ENCODE assay signal across 22 cellular contexts in genomic region chr3:49716691-49717538, GRCh38. TPM values are rescaled to one million over a fixed set of nuclear protein-coding genes. Genes with fewer than 3 reads are reported as not detected.
DNase-seq lines count a peak whose midpoint lies in the region; ATAC-seq and TF ChIP-seq lines count a peak whose summit lies in the region.
"Had no signal": no experiment of that assay in that cellular context is flagged by ENCODE, and none has a peak within 500 bp of the region (broad histone marks: within the 10 kb centered on the region; RNA-seq: fewer than 3 reads in every experiment).

No MANE protein-coding gene starts in this region.

- no peak overlapping the region for H2AFZ ChIP-seq in osteoblast (ENCODE audit: low read length)
- H2AFZ ChIP-seq: parathyroid adenoma had no signal

- no peak overlapping the region for H3K27ac Mint-ChIP-seq in central memory CD8-positive, alpha-beta T cell (ENCODE audit: low read depth)
- H3K27ac Mint-ChIP-seq: activated CD4-positive, alpha-beta T cell treated with anti-CD3 and anti-CD28 coated beads, Interleukin-2, amount 10 ng/mL, durations not matched to agents 7 days and 5 days; activated naive CD8-positive, alpha-beta T cell treated with anti-CD3 and anti-CD28 coated beads, Interleukin-2, amount 50 U/mL, for 24 hours; CD4-positive, CD25-positive, alpha-beta regulatory T cell had no signal

- H3K36me3 Mint-ChIP-seq in central memory CD8-positive, alpha-beta T cell (ENCODE audit: insufficient read depth) = peaks cover 18% of the 10 kb centered on the region
- H3K36me3 Mint-ChIP-seq: CD4-positive, CD25-positive, alpha-beta regulatory T cell had no signal

- H3K4me3 ChIP-seq in osteoblast (ENCODE audit: insufficient read depth, low read length) = no peak overlapping the region
- H3K4me3 ChIP-seq: A549, SJSA1, spleen, upper lobe of left lung had no signal

- no peaks in the 10 kb centered on the region for H3K27me3 Mint-ChIP-seq in central memory CD8-positive, alpha-beta T cell
- H3K27me3 Mint-ChIP-seq: activated CD4-positive, alpha-beta T cell treated with anti-CD3 and anti-CD28 coated beads, Interleukin-2, amount 10 ng/mL, durations not matched to agents 7 days and 5 days; activated naive CD8-positive, alpha-beta T cell treated with anti-CD3 and anti-CD28 coated beads, Interleukin-2, amount 50 U/mL, for 24 hours; CD4-positive, CD25-positive, alpha-beta regulatory T cell had no signal

- no peak overlapping the region for H3K27ac ChIP-seq in osteoblast (ENCODE audit: low read depth, low read length)
- H3K27ac ChIP-seq: A549, SJSA1, spleen, upper lobe of left lung had no signal

- peak overlapping the region; percentile 31 for H3K4me3 Mint-ChIP-seq in central memory CD8-positive, alpha-beta T cell
- H3K4me3 Mint-ChIP-seq: activated CD4-positive, alpha-beta T cell treated with anti-CD3 and anti-CD28 coated beads, Interleukin-2, amount 10 ng/mL, durations not matched to agents 7 days and 5 days; activated naive CD8-positive, alpha-beta T cell treated with anti-CD3 and anti-CD28 coated beads, Interleukin-2, amount 50 U/mL, for 24 hours had no signal

- peaks cover 1% of the 10 kb centered on the region for H3K79me2 ChIP-seq in osteoblast (ENCODE audit: insufficient read depth, low read length)
- H3K79me2 ChIP-seq: parathyroid adenoma had no signal

- H3K36me3 ChIP-seq in osteoblast (ENCODE audit: insufficient read depth, low read length) = peaks cover 12% of the 10 kb centered on the region

- no peaks in the 10 kb centered on the region for H3K27me3 ChIP-seq in osteoblast (ENCODE audit: insufficient read depth, low read length)
- H3K27me3 ChIP-seq: SJSA1, spleen, upper lobe of left lung had no signal

- peaks cover 24% of the 10 kb centered on the region for H3K4me1 Mint-ChIP-seq in central memory CD8-positive, alpha-beta T cell

- peaks cover 12% of the 10 kb centered on the region for H4K20me1 ChIP-seq in osteoblast (ENCODE audit: insufficient read depth, low read length)

- no peaks in the 10 kb centered on the region for H3K9me3 Mint-ChIP-seq in central memory CD8-positive, alpha-beta T cell
- H3K9me3 Mint-ChIP-seq: activated CD4-positive, alpha-beta T cell treated with anti-CD3 and anti-CD28 coated beads, Interleukin-2, amount 10 ng/mL, durations not matched to agents 7 days and 5 days; activated naive CD8-positive, alpha-beta T cell treated with anti-CD3 and anti-CD28 coated beads, Interleukin-2, amount 50 U/mL, for 24 hours; CD4-positive, CD25-positive, alpha-beta regulatory T cell had no signal

- no peaks in the 10 kb centered on the region for H3K9me3 ChIP-seq in osteoblast (ENCODE audit: low read depth, low read length)
- H3K9me3 ChIP-seq: A549, SJSA1, spleen, upper lobe of left lung had no signal

- no peak for ATAC-seq in central memory CD8-positive, alpha-beta T cell (replicated peaks; ENCODE audit: extremely low read depth, poor library complexity, severe bottlenecking)
- ATAC-seq: A549; activated naive CD8-positive, alpha-beta T cell treated with anti-CD3 and anti-CD28 coated beads, Interleukin-2, amount 50 U/mL, for 24 hours; left colon had no signal

- H3K4me2 ChIP-seq in osteoblast (ENCODE audit: insufficient read depth, low read length) = no peak overlapping the region
- H3K4me2 ChIP-seq: A549 had no signal

- peak; percentile 13 for DNase-seq in activated T-cell treated with anti-CD3 and anti-CD28 coated beads, Interleukin-2, amount 50 U/mL, for 1 hour
- DNase-seq in activated T-cell treated with anti-CD3 and anti-CD28 coated beads, Interleukin-2, amount 50 U/mL, for 48 hours = no peak
- DNase-seq in central memory CD8-positive, alpha-beta T cell (ENCODE audit: low spot score in 2 of 2) = no peak
- DNase-seq in osteoblast (ENCODE audit: insufficient read length, low spot score, missing footprints) = peak; percentile 48
- DNase-seq in NCI-H1105 treated with DMSO at 0.1 percent for 48 hours (lab: John Stamatoyannopoulos, UW) = no peak
- DNase-seq in NCI-H748 (lab: John Stamatoyannopoulos, UW; ENCODE audit: unreplicated experiment) = no peak
- DNase-seq: activated CD4-positive, alpha-beta T cell treated with anti-CD3 and anti-CD28 coated beads, Interleukin-2, amount 10 ng/mL, durations not matched to agents 7 days and 5 days; activated naive CD8-positive, alpha-beta T cell treated with anti-CD3 and anti-CD28 coated beads, Interleukin-2, amount 50 U/mL, for 24 hours; CD4-positive, CD25-positive, alpha-beta regulatory T cell; effector memory CD4-positive, alpha-beta T cell; hippocampal formation; left colon; NCI-H1694 treated with DMSO at 0.1 percent for 48 hours; NCI-H510A treated with DMSO at 0.1 percent for 48 hours; stimulated activated naive CD4-positive, alpha-beta T cell treated with Interleukin-2 at 50 U/mL for 16 hours had no signal

- TF ChIP-seq CTCF in osteoblast (IDR thresholded peaks at IDR 0.05; ENCODE audit: extremely low read depth, low read depth, low read length) = no peak

- peaks cover 6% of the 10 kb centered on the region for H3K4me1 ChIP-seq in osteoblast (ENCODE audit: insufficient read depth, low read length)
- H3K4me1 ChIP-seq: A549 had no signal

RNA-seq across cellular contexts. Expression of gene AMIGO3, which starts 2.6 kb away (rescaled TPM):
- total RNA-seq in osteoblast = 0.29 and 1.8 TPM in 2 replicates
- total RNA-seq: bronchial epithelial cell; CD4-positive, CD25-positive, alpha-beta regulatory T cell; H4; left colon had no signal

RNA-seq across cellular contexts. Expression of gene GMPPB, which starts 6.8 kb away (rescaled TPM):
- 17.4 and 21.0 TPM in 2 replicates for total RNA-seq in osteoblast

RNA-seq across cellular contexts. Expression of gene RNF123, which starts 27.6 kb away (rescaled TPM):
- 25.0 and 33.3 TPM in 2 replicates for total RNA-seq in osteoblast

RNA-seq across cellular contexts. Expression of gene MST1, which starts 27.6 kb away (rescaled TPM):
- total RNA-seq in osteoblast = 6.5 and 6.9 TPM in 2 replicates

RNA-seq across cellular contexts. Expression of gene APEH, which starts 42.8 kb away (rescaled TPM):
- total RNA-seq in osteoblast = 98.8 and 101 TPM in 2 replicates

Comparison
In these comparisons a context has a peak if more than half of its experiments do, and no peak if none do; other contexts are left out.
1. DNase-seq: peak in activated T-cell treated with anti-CD3 and anti-CD28 coated beads, Interleukin-2, amount 50 U/mL, for 1 hour (single experiment) and osteoblast (single experiment); none in activated T-cell treated with anti-CD3 and anti-CD28 coated beads, Interleukin-2, amount 50 U/mL, for 48 hours (0 of 2), central memory CD8-positive, alpha-beta T cell (0 of 2), NCI-H1105 treated with DMSO at 0.1 percent for 48 hours (single experiment) and NCI-H748 (single experiment).